In the genomic region with DNA sequence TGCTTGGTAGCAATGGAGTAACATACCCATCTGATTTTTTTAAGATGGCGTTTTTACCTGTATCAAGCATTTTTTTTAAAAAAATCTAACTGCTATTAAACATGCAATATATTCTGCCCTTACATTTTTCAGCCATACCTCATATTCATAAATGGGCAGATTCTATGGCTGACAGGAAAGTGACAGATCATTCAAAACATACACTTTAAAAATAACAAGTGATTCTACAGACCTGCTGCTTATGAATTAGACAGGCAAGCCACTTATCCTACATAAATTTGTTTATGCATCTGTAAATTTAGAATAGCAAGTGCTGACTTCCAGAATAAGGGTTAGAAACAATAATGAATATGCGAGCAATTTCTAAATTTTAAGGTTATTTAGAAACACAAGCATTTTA, we compare ENCODE assay signal across 38 cellular contexts.
"Had no signal": no experiment of that assay in that cellular context is flagged by ENCODE, and none has a peak within 500 bp of the region (broad histone marks: within the 10 kb centered on the region; RNA-seq: fewer than 3 reads in every experiment).

No MANE protein-coding gene starts in this region.

- H3K4me1 Mint-ChIP-seq: activated naive CD4-positive, alpha-beta T cell treated with anti-CD3 and anti-CD28 coated beads, Interleukin-2, amount 10 ng/mL, durations not matched to agents 7 days and 5 days; activated naive CD4-positive, alpha-beta T cell treated with anti-CD3 and anti-CD28 coated beads, Interleukin-2, amount 50 U/mL, for 24 hours; activated naive CD8-positive, alpha-beta T cell treated with anti-CD3 and anti-CD28 coated beads for 36 hours; activated naive CD8-positive, alpha-beta T cell treated with anti-CD3 and anti-CD28 coated beads, Interleukin-2, amount 10 ng/mL, durations not matched to agents 7 days and 5 days; activated naive CD8-positive, alpha-beta T cell treated with anti-CD3 and anti-CD28 coated beads, Interleukin-2, amount 50 U/mL, for 24 hours; activated T-helper 17 cell treated with anti-CD3 and anti-CD28 coated beads, Interleukin-2, amount 50 U/mL, for 72 hours; brain; central memory CD8-positive, alpha-beta T cell had no signal

- H3K9me3 ChIP-seq: adrenal gland, ascending aorta, body of pancreas, breast epithelium had no signal

- H3K4me1 ChIP-seq: adrenal gland, ascending aorta, body of pancreas, breast epithelium had no signal

- H3K9me3 Mint-ChIP-seq: activated naive CD4-positive, alpha-beta T cell treated with anti-CD3 and anti-CD28 coated beads for 36 hours; activated naive CD4-positive, alpha-beta T cell treated with anti-CD3 and anti-CD28 coated beads, Interleukin-2, amount 10 ng/mL, durations not matched to agents 7 days and 5 days; activated naive CD4-positive, alpha-beta T cell treated with anti-CD3 and anti-CD28 coated beads, Interleukin-2, amount 50 U/mL, for 24 hours; activated naive CD8-positive, alpha-beta T cell treated with anti-CD3 and anti-CD28 coated beads for 36 hours; activated naive CD8-positive, alpha-beta T cell treated with anti-CD3 and anti-CD28 coated beads, Interleukin-2, amount 10 ng/mL, durations not matched to agents 7 days and 5 days; activated naive CD8-positive, alpha-beta T cell treated with anti-CD3 and anti-CD28 coated beads, Interleukin-2, amount 50 U/mL, for 24 hours; activated T-cell treated with anti-CD3 and anti-CD28 coated beads, Interleukin-2, amount 50 U/mL, for 24 hours; activated T-cell treated with anti-CD3 and anti-CD28 coated beads, Interleukin-2, amount 50 U/mL, for 4 hours; activated T-cell treated with anti-CD3 and anti-CD28 coated beads, Interleukin-2, amount 50 U/mL, for 72 hours; activated T-helper 1 cell treated with anti-CD3 and anti-CD28 coated beads, Interleukin-12 subunit alpha, Interleukin-12 subunit beta, Interleukin-2, Interleukin-4 antibody, amounts not matched to agents 30 ng/mL and 10 ng/mL and 1 ng/mL, durations not matched to agents 14 hours and 24 hours and 36 hours; activated T-helper 17 cell treated with anti-CD3 and anti-CD28 coated beads, Interleukin-2, amount 50 U/mL, for 72 hours; activated T-helper 2 cell treated with anti-CD3 and anti-CD28 coated beads, Interferon-gamma antibody, Interleukin-2, Interleukin-4, amounts not matched to agents 10 μg/mL and 5 μg/mL and 100 μg/mL, durations not matched to agents 14 hours and 24 hours and 36 hours; brain; central memory CD8-positive, alpha-beta T cell had no signal

- H3K4me3 ChIP-seq: adrenal gland, ascending aorta, body of pancreas, breast epithelium, cardiac muscle cell had no signal

- H3K4me3 Mint-ChIP-seq: activated naive CD4-positive, alpha-beta T cell treated with anti-CD3 and anti-CD28 coated beads for 36 hours; activated naive CD4-positive, alpha-beta T cell treated with anti-CD3 and anti-CD28 coated beads, Interleukin-2, amount 10 ng/mL, durations not matched to agents 7 days and 5 days; activated naive CD4-positive, alpha-beta T cell treated with anti-CD3 and anti-CD28 coated beads, Interleukin-2, amount 50 U/mL, for 24 hours; activated naive CD8-positive, alpha-beta T cell; activated naive CD8-positive, alpha-beta T cell treated with anti-CD3 and anti-CD28 coated beads for 36 hours; activated naive CD8-positive, alpha-beta T cell treated with anti-CD3 and anti-CD28 coated beads, Interleukin-2, amount 10 ng/mL, durations not matched to agents 7 days and 5 days; activated naive CD8-positive, alpha-beta T cell treated with anti-CD3 and anti-CD28 coated beads, Interleukin-2, amount 50 U/mL, for 24 hours; activated T-cell treated with anti-CD3 and anti-CD28 coated beads, Interleukin-2, amount 50 U/mL, for 24 hours; activated T-cell treated with anti-CD3 and anti-CD28 coated beads, Interleukin-2, amount 50 U/mL, for 4 hours; activated T-cell treated with anti-CD3 and anti-CD28 coated beads, Interleukin-2, amount 50 U/mL, for 72 hours; activated T-helper 1 cell treated with anti-CD3 and anti-CD28 coated beads, Interleukin-12 subunit alpha, Interleukin-12 subunit beta, Interleukin-2, Interleukin-4 antibody, amounts not matched to agents 30 ng/mL and 10 ng/mL and 1 ng/mL, durations not matched to agents 14 hours and 24 hours and 36 hours; activated T-helper 17 cell treated with anti-CD3 and anti-CD28 coated beads, Interleukin-2, amount 50 U/mL, for 72 hours; brain; central memory CD8-positive, alpha-beta T cell had no signal

- DNase-seq: activated effector memory CD4-positive, alpha-beta T cell treated with Interleukin-2 at 50 U/mL for 16 hours; activated gamma-delta T cell; activated gamma-delta T cell treated with Interleukin-2 at 50 U/mL for 16 hours; activated naive CD4-positive, alpha-beta T cell; activated naive CD4-positive, alpha-beta T cell treated with anti-CD3 and anti-CD28 coated beads for 36 hours; activated naive CD4-positive, alpha-beta T cell treated with anti-CD3 and anti-CD28 coated beads, Interleukin-2, amount 10 ng/mL, durations not matched to agents 7 days and 5 days; activated naive CD4-positive, alpha-beta T cell treated with anti-CD3 and anti-CD28 coated beads, Interleukin-2, amount 50 U/mL, for 16 hours; activated naive CD4-positive, alpha-beta T cell treated with Interleukin-2 at 50 U/mL for 16 hours; activated naive CD8-positive, alpha-beta T cell treated with anti-CD3 and anti-CD28 coated beads for 36 hours; activated naive CD8-positive, alpha-beta T cell treated with anti-CD3 and anti-CD28 coated beads, Interleukin-2, amount 10 ng/mL, durations not matched to agents 7 days and 5 days; activated naive CD8-positive, alpha-beta T cell treated with anti-CD3 and anti-CD28 coated beads, Interleukin-2, amount 50 U/mL, for 24 hours; activated T-cell treated with anti-CD3 and anti-CD28 coated beads for 4 hours; activated T-cell treated with anti-CD3 and anti-CD28 coated beads, Interleukin-2, amount 50 U/mL, for 1 hour; activated T-cell treated with anti-CD3 and anti-CD28 coated beads, Interleukin-2, amount 50 U/mL, for 24 hours; activated T-cell treated with anti-CD3 and anti-CD28 coated beads, Interleukin-2, amount 50 U/mL, for 4 hours; activated T-cell treated with anti-CD3 and anti-CD28 coated beads, Interleukin-2, amount 50 U/mL, for 48 hours; activated T-cell treated with anti-CD3 and anti-CD28 coated beads, Interleukin-2, amount 50 U/mL, for 72 hours; adrenal gland; amniotic stem cell; amygdala; anterior cingulate cortex; aorta; body of pancreas; brain microvascular endothelial cell; caudate nucleus; central memory CD4-positive, alpha-beta T cell; cerebellar nuclear complex had no signal

- H3K27me3 ChIP-seq: adrenal gland, ascending aorta, body of pancreas, brain microvascular endothelial cell, breast epithelium, cardiac muscle cell had no signal

- H3K27ac Mint-ChIP-seq: activated naive CD4-positive, alpha-beta T cell treated with anti-CD3 and anti-CD28 coated beads for 36 hours; activated naive CD4-positive, alpha-beta T cell treated with anti-CD3 and anti-CD28 coated beads, Interleukin-2, amount 10 ng/mL, durations not matched to agents 7 days and 5 days; activated naive CD4-positive, alpha-beta T cell treated with anti-CD3 and anti-CD28 coated beads, Interleukin-2, amount 50 U/mL, for 24 hours; activated naive CD4-positive, alpha-beta T cell treated with anti-CD3 and anti-CD28 coated beads, Interleukin-2, amount 50 U/mL, for 72 hours; activated naive CD8-positive, alpha-beta T cell; activated naive CD8-positive, alpha-beta T cell treated with anti-CD3 and anti-CD28 coated beads for 36 hours; activated naive CD8-positive, alpha-beta T cell treated with anti-CD3 and anti-CD28 coated beads, Interleukin-2, amount 10 ng/mL, durations not matched to agents 7 days and 5 days; activated naive CD8-positive, alpha-beta T cell treated with anti-CD3 and anti-CD28 coated beads, Interleukin-2, amount 50 U/mL, for 24 hours; activated T-cell treated with anti-CD3 and anti-CD28 coated beads, Interleukin-2, amount 50 U/mL, for 24 hours; activated T-cell treated with anti-CD3 and anti-CD28 coated beads, Interleukin-2, amount 50 U/mL, for 72 hours; activated T-helper 1 cell treated with anti-CD3 and anti-CD28 coated beads, Interleukin-12 subunit alpha, Interleukin-12 subunit beta, Interleukin-2, Interleukin-4 antibody, amounts not matched to agents 30 ng/mL and 10 ng/mL and 1 ng/mL, durations not matched to agents 14 hours and 24 hours and 36 hours; activated T-helper 17 cell treated with anti-CD3 and anti-CD28 coated beads, Interleukin-2, amount 50 U/mL, for 72 hours; activated T-helper 2 cell treated with anti-CD3 and anti-CD28 coated beads, Interferon-gamma antibody, Interleukin-2, Interleukin-4, amounts not matched to agents 10 μg/mL and 5 μg/mL and 100 μg/mL, durations not matched to agents 14 hours and 24 hours and 36 hours; brain had no signal

- H3K36me3 ChIP-seq: adrenal gland, ascending aorta, brain microvascular endothelial cell, breast epithelium, cardiac muscle cell had no signal

- H3K27ac ChIP-seq: adrenal gland, ascending aorta, body of pancreas, brain microvascular endothelial cell, breast epithelium, cardiac muscle cell had no signal

- H3K27me3 Mint-ChIP-seq: activated naive CD4-positive, alpha-beta T cell treated with anti-CD3 and anti-CD28 coated beads, Interleukin-2, amount 10 ng/mL, durations not matched to agents 7 days and 5 days had no signal

- H3K36me3 Mint-ChIP-seq: activated naive CD4-positive, alpha-beta T cell treated with anti-CD3 and anti-CD28 coated beads, Interleukin-2, amount 10 ng/mL, durations not matched to agents 7 days and 5 days; activated naive CD4-positive, alpha-beta T cell treated with anti-CD3 and anti-CD28 coated beads, Interleukin-2, amount 50 U/mL, for 24 hours; activated naive CD4-positive, alpha-beta T cell treated with anti-CD3 and anti-CD28 coated beads, Interleukin-2, amount 50 U/mL, for 72 hours; activated naive CD8-positive, alpha-beta T cell; activated naive CD8-positive, alpha-beta T cell treated with anti-CD3 and anti-CD28 coated beads for 36 hours; activated naive CD8-positive, alpha-beta T cell treated with anti-CD3 and anti-CD28 coated beads, Interleukin-2, amount 10 ng/mL, durations not matched to agents 7 days and 5 days; brain had no signal
